Comparison of ENCODE assay signal across 25 cellular contexts in the genomic region with DNA sequence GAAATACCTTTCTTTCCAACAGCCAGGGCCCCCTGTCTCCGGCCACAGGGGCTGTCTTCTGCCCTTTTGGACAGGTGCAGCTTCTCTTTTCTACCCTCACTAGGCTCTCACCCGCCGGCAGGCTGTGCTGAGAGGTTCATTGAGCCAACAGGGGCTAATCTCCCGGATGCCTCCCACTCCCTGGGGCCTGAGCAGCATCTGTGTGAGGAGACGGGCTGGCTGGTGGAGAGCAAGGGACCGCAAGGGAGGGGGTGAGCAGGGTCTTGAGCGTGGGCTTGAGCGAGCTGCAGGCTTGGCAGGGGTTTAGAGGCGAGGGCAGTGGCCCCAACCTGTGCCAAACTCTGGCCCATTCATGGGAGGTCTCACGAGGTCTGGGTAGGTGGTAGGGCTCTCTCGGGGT. TPM values are rescaled to one million over a fixed set of nuclear protein-coding genes. Genes with fewer than 3 reads are reported as not detected.
"Had no signal": no experiment of that assay in that cellular context is flagged by ENCODE, and none has a peak within 500 bp of the region (broad histone marks: within the 10 kb centered on the region; RNA-seq: fewer than 3 reads in every experiment).

No MANE protein-coding gene starts in this region.

- ATAC-seq: activated naive CD4-positive, alpha-beta T cell treated with anti-CD3 and anti-CD28 coated beads, Interleukin-2, amount 50 U/mL, for 72 hours; effector memory CD8-positive, alpha-beta T cell; esophagus mucosa; left colon had no signal

- H3K27ac Mint-ChIP-seq: activated CD4-positive, alpha-beta memory T cell treated with anti-CD3 and anti-CD28 coated beads for 36 hours; activated naive CD4-positive, alpha-beta T cell treated with anti-CD3 and anti-CD28 coated beads, Interleukin-2, amount 50 U/mL, for 72 hours; effector memory CD8-positive, alpha-beta T cell; T-helper 1 cell treated with Interleukin-12 subunit alpha and Interleukin-12 subunit beta and Interleukin-4 antibody, amounts not matched to agents 30 μg/mL and 1 μg/mL, for 36 hours had no signal

- H3K4me3 Mint-ChIP-seq: activated CD4-positive, alpha-beta memory T cell treated with anti-CD3 and anti-CD28 coated beads for 36 hours; effector memory CD8-positive, alpha-beta T cell; T-helper 1 cell treated with Interleukin-12 subunit alpha and Interleukin-12 subunit beta and Interleukin-4 antibody, amounts not matched to agents 30 μg/mL and 1 μg/mL, for 36 hours had no signal

- H3K4me3 ChIP-seq: ascending aorta, dorsolateral prefrontal cortex, vagina had no signal

- H3K36me3 Mint-ChIP-seq: activated CD4-positive, alpha-beta memory T cell treated with anti-CD3 and anti-CD28 coated beads for 36 hours; activated naive CD4-positive, alpha-beta T cell treated with anti-CD3 and anti-CD28 coated beads, Interleukin-2, amount 50 U/mL, for 72 hours had no signal

- DNase-seq: activated CD4-positive, alpha-beta memory T cell treated with anti-CD3 and anti-CD28 coated beads for 36 hours; activated CD4-positive, alpha-beta T cell treated with anti-CD3 and anti-CD28 coated beads for 48 hours; activated CD4-positive, CD25-positive, alpha-beta regulatory T cell; central memory CD4-positive, alpha-beta T cell; dorsolateral prefrontal cortex; effector memory CD8-positive, alpha-beta T cell; glutamatergic neuron; hippocampal formation; left colon; mesenchymal stem cell; occipital lobe; stimulated activated CD4-positive, alpha-beta T cell treated with anti-CD3 and anti-CD28 coated beads, Interleukin-2, amount 100 ng/mL, for 48 hours; stimulated activated naive CD4-positive, alpha-beta T cell; T1000; testis; trophoblast cell had no signal

- H3K4me1 ChIP-seq: ascending aorta, vagina had no signal

- H3K9me3 ChIP-seq: ascending aorta, testis, vagina had no signal

- H3K27me3 ChIP-seq: ascending aorta, dorsolateral prefrontal cortex, testis, vagina had no signal

- H3K36me3 ChIP-seq: ascending aorta, vagina had no signal

- H3K27me3 Mint-ChIP-seq: activated CD4-positive, alpha-beta memory T cell treated with anti-CD3 and anti-CD28 coated beads for 36 hours had no signal

- H3K9me3 Mint-ChIP-seq: activated CD4-positive, alpha-beta memory T cell treated with anti-CD3 and anti-CD28 coated beads for 36 hours; effector memory CD8-positive, alpha-beta T cell; T-helper 1 cell treated with Interleukin-12 subunit alpha and Interleukin-12 subunit beta and Interleukin-4 antibody, amounts not matched to agents 30 μg/mL and 1 μg/mL, for 36 hours had no signal

- H3K27ac ChIP-seq: ascending aorta, dorsolateral prefrontal cortex, vagina had no signal

RNA-seq across cellular contexts. Expression of a gene that starts 56.5 kb away (rescaled TPM):
- total RNA-seq: ascending aorta, endothelial cell of umbilical vein, frontal cortex, renal cortical epithelial cell had no signal
- polyA plus RNA-seq: endothelial cell of umbilical vein, neural cell had no signal
